Comparison of ENCODE assay signal across 16 cellular contexts in the genomic region with DNA sequence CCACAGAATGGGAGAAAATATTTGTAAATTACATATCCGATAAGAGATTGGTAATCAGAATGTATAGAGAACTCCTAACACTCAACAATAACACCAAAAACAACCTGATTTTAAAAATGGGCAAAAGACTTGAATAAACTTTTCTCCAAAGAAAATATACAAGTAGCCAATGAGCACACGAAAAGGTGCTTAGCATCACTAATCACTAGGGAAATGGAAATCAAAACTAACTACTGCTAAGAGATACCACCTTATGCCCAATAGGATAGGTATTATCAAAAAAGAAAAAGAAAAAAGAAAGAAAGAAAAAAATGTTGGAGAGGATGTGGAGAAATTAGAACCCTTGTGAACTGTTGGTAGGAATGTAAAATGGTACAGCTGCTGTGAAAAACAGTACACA.
A peak's percentile ranks its signal among the peaks of the same experiment; 100 is the strongest.
DNase-seq lines count a peak whose midpoint lies in the region; ATAC-seq lines count a peak whose summit lies in the region.
"Had no signal": no experiment of that assay in that cellular context is flagged by ENCODE, and none has a peak within 500 bp of the region (broad histone marks: within the 10 kb centered on the region; RNA-seq: fewer than 3 reads in every experiment).

No MANE protein-coding gene starts in this region.

- DNase-seq in NAMALWA (ENCODE audit: low spot score) (peak; percentile 5), iris pigment epithelial cell (ENCODE audit: low read depth) (peak; percentile 16), NCI-H2081 treated with DMSO at 0.1 percent for 48 hours (lab: John Stamatoyannopoulos, UW) (no peak), KG1 (lab: John Stamatoyannopoulos, UW) (no peak), NCI-H510A treated with DMSO at 0.1 percent for 48 hours (lab: John Stamatoyannopoulos, UW) (no peak)
- DNase-seq: EL, NCI-H1694 treated with DMSO at 0.1 percent for 48 hours, NCI-H2227 treated with DMSO at 0.1 percent for 48 hours, NCI-H524, NCI-H82, SHP77, T-helper 1 cell, T1000 had no signal

- ATAC-seq in GM18519 (IDR thresholded peaks at IDR 0.05; ENCODE audit: low FRiP score, unreplicated experiment) = peak; percentile 65
- ATAC-seq in GM18909 (IDR thresholded peaks at IDR 0.05; ENCODE audit: poor library complexity, unreplicated experiment) = peak; percentile 53
- ATAC-seq in HG03108 (IDR thresholded peaks at IDR 0.05; ENCODE audit: unreplicated experiment) = no peak

Comparison
In these comparisons a context has a peak if more than half of its experiments do, and no peak if none do; other contexts are left out.
1. DNase-seq: peak in NAMALWA (single experiment) and iris pigment epithelial cell (single experiment); none in NCI-H2081 treated with DMSO at 0.1 percent for 48 hours (single experiment), KG1 (single experiment) and NCI-H510A treated with DMSO at 0.1 percent for 48 hours (single experiment).